Comparison of ENCODE assay signal across 13 cellular contexts in the genomic region with DNA sequence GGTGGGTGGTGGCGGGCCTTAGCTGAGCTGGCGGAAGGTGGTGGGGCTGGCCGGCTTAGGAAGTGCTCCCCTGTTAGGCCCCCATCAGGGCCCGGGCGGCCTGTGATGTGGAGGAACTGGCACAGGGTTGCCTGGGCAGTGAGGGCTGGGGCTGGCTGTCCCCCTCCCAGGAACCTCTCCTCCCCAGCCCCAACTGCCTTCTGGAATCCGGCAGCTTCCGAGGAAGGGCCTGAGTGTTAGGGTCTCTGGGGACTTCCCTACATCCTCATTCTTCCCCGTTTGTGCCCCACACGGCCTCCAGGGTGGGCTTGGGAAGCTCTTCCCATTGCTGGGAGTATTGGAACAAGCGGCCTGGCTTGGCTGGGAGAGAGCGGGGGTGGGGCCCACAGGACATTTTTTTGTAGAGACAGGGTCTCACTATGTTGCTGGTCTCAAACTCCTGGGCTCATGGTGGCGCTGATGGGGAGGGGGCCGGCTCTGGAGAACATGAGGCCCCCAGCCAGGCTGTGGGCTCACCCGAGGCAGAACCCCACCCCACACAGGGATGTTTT.
A peak's percentile ranks its signal among the peaks of the same experiment; 100 is the strongest.
DNase-seq lines count a peak whose midpoint lies in the region; ATAC-seq and TF ChIP-seq lines count a peak whose summit lies in the region.
"Had no signal": no experiment of that assay in that cellular context is flagged by ENCODE, and none has a peak within 500 bp of the region (broad histone marks: within the 10 kb centered on the region; RNA-seq: fewer than 3 reads in every experiment).

No MANE protein-coding gene starts in this region.

- TF ChIP-seq POLR2A in Peyer's patch (IDR thresholded peaks at IDR 0.05) (no peak), esophagus squamous epithelium (IDR thresholded peaks at IDR 0.05) (no peak)

- WGBS in esophagus squamous epithelium, 2 donors = 69 to 90% methylated on average over 5 of the region's 14 CpGs

- H3K4me1 ChIP-seq in Peyer's patch (peaks cover 0 to 55% (median 0%) of the 10 kb centered on the region in 4 donors), esophagus squamous epithelium (peaks cover 19 to 82% (median 54%) of the 10 kb centered on the region in 3 donors), tibial artery (peaks cover 4 to 67% (median 51%) of the 10 kb centered on the region in 4 donors)

- H3K27me3 Mint-ChIP-seq in nephron progenitor cell (ENCODE audit: low read depth, poor library complexity) = peaks cover 3% of the 10 kb centered on the region
- H3K27me3 Mint-ChIP-seq in activated T-cell treated with anti-CD3 and anti-CD28 coated beads, Interleukin-2, amount 50 U/mL, for 4 hours (ENCODE audit: low read depth) = peaks cover 3% of the 10 kb centered on the region

- no peak overlapping the region for H3K4me3 Mint-ChIP-seq in nephron progenitor cell
- no peak overlapping the region for H3K4me3 Mint-ChIP-seq in activated T-cell treated with anti-CD3 and anti-CD28 coated beads, Interleukin-2, amount 50 U/mL, for 4 hours

- no peaks in the 10 kb centered on the region for H3K36me3 ChIP-seq in Peyer's patch
- no peaks in the 10 kb centered on the region for H3K36me3 ChIP-seq in esophagus squamous epithelium
- no peaks in the 10 kb centered on the region for H3K36me3 ChIP-seq in tibial artery

- H3K27me3 ChIP-seq in Peyer's patch (no peaks in the 10 kb centered on the region), esophagus squamous epithelium (peaks cover 0 to 20% (median 0%) of the 10 kb centered on the region in 4 donors), tibial artery (no peaks in the 10 kb centered on the region)

- intact Hi-C loops in esophagus squamous epithelium (cut with DNase I) (no loop called here), tibial artery (cut with DNase I; ENCODE audit: low total_unique reads) (no loop called here)

- no peaks in the 10 kb centered on the region for H3K9me3 Mint-ChIP-seq in nephron progenitor cell
- no peaks in the 10 kb centered on the region for H3K9me3 Mint-ChIP-seq in activated T-cell treated with anti-CD3 and anti-CD28 coated beads, Interleukin-2, amount 50 U/mL, for 4 hours

- peaks cover 77% of the 10 kb centered on the region for H3K4me1 Mint-ChIP-seq in nephron progenitor cell
- H3K4me1 Mint-ChIP-seq in activated T-cell treated with anti-CD3 and anti-CD28 coated beads, Interleukin-2, amount 50 U/mL, for 4 hours (ENCODE audit: low read depth) = no peaks in the 10 kb centered on the region

- H3K36me3 Mint-ChIP-seq in nephron progenitor cell (ENCODE audit: low read depth) = no peaks in the 10 kb centered on the region
- H3K36me3 Mint-ChIP-seq in activated T-cell treated with anti-CD3 and anti-CD28 coated beads, Interleukin-2, amount 50 U/mL, for 4 hours (ENCODE audit: insufficient read depth) = no peaks in the 10 kb centered on the region

- H3K27ac Mint-ChIP-seq in nephron progenitor cell = peak overlapping the region; percentile 85

- no peaks in the 10 kb centered on the region for H3K9me3 ChIP-seq in Peyer's patch
- no peaks in the 10 kb centered on the region for H3K9me3 ChIP-seq in esophagus squamous epithelium
- H3K9me3 ChIP-seq in tibial artery = no peaks in the 10 kb centered on the region
- H3K9me3 ChIP-seq: mucosa of descending colon had no signal

- DNase-seq in Peyer's patch = no peak
- DNase-seq in esophagus squamous epithelium (lab: John Stamatoyannopoulos, UW) = no peak
- DNase-seq in nephron progenitor cell = no peak
- DNase-seq in tibial artery = no peak
- no peak for DNase-seq in activated T-cell treated with anti-CD3 and anti-CD28 coated beads, Interleukin-2, amount 50 U/mL, for 4 hours
- no peak for DNase-seq in GM19240 (ENCODE audit: insufficient read length, low spot score)
- DNase-seq in NCI-H187 (lab: John Stamatoyannopoulos, UW) = no peak
- DNase-seq: activated effector memory CD4-positive, alpha-beta T cell treated with Interleukin-2 at 50 U/mL for 16 hours; dermis blood vessel endothelial cell; DND-41 had no signal

- peak overlapping the region in 3 of 4 donors; percentile 58 to 79 (median 73) for H3K27ac ChIP-seq in Peyer's patch
- H3K27ac ChIP-seq in esophagus squamous epithelium = peak overlapping the region; percentile 49 to 87 (median 64)
- peak overlapping the region; percentile 82 to 88 for H3K27ac ChIP-seq in tibial artery
- H3K27ac ChIP-seq: KMS-11 had no signal

- no peak for ATAC-seq in activated T-cell treated with anti-CD3 and anti-CD28 coated beads, Interleukin-2, amount 50 U/mL, for 4 hours
- no peak for ATAC-seq in HG02759 (IDR thresholded peaks at IDR 0.05; ENCODE audit: unreplicated experiment)

- H3K4me3 ChIP-seq in Peyer's patch = no peak overlapping the region
- no peak overlapping the region for H3K4me3 ChIP-seq in esophagus squamous epithelium
- H3K4me3 ChIP-seq in tibial artery = no peak overlapping the region
- H3K4me3 ChIP-seq: mucosa of descending colon had no signal

- TF ChIP-seq CTCF in Peyer's patch (IDR thresholded peaks at IDR 0.05) = no peak
- no peak for TF ChIP-seq CTCF in esophagus squamous epithelium (IDR thresholded peaks at IDR 0.05)
- no peak for TF ChIP-seq CTCF in nephron progenitor cell (IDR thresholded peaks at IDR 0.05)
- no peak for TF ChIP-seq CTCF in tibial artery (IDR thresholded peaks at IDR 0.05)
